ENCODE assay signal across 1 cellular context in the genomic region with DNA sequence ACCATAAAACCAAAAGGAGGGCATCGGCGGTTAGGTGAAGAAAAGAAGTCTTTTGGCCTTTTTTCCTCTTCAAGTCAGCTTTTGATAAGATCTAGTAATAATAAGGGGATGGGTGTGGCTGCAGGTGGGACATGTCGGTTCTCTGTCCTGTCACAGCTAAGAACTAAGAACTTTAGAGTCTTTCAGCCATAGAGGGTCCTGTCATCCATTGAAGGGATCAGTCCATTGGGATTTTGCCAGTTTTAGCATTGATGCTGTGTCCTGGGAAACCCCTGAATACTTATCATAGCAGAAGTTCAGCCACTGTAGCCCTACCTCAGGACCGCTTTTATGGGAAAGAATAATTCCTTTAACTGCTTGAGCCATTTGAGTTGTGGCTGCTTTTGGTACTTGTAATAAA.
TF ChIP-seq lines count a peak whose summit lies in the region.

No MANE protein-coding gene starts in this region.

TF ChIP-seq in WTC11, 78 proteins besides CTCF, POLR2A, EP300 and RAD21 (continued from another document):
- TF ChIP-seq, protein P1, sequence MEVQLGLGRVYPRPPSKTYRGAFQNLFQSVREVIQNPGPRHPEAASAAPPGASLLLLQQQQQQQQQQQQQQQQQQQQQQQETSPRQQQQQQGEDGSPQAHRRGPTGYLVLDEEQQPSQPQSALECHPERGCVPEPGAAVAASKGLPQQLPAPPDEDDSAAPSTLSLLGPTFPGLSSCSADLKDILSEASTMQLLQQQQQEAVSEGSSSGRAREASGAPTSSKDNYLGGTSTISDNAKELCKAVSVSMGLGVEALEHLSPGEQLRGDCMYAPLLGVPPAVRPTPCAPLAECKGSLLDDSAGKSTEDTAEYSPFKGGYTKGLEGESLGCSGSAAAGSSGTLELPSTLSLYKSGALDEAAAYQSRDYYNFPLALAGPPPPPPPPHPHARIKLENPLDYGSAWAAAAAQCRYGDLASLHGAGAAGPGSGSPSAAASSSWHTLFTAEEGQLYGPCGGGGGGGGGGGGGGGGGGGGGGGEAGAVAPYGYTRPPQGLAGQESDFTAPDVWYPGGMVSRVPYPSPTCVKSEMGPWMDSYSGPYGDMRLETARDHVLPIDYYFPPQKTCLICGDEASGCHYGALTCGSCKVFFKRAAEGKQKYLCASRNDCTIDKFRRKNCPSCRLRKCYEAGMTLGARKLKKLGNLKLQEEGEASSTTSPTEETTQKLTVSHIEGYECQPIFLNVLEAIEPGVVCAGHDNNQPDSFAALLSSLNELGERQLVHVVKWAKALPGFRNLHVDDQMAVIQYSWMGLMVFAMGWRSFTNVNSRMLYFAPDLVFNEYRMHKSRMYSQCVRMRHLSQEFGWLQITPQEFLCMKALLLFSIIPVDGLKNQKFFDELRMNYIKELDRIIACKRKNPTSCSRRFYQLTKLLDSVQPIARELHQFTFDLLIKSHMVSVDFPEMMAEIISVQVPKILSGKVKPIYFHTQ (CRISPR knock-in tag; IDR thresholded peaks at IDR 0.05), result no peak
- TF ChIP-seq SMAD4 (CRISPR knock-in tag; IDR thresholded peaks at IDR 0.05) (no peak), ZNF138 (CRISPR knock-in tag; conservative IDR thresholded peaks at IDR 0.05) (no peak), GRHL2 (CRISPR knock-in tag; IDR thresholded peaks at IDR 0.05; ENCODE audit: insufficient replicate concordance, severe bottlenecking) (no peak), GTF2I (CRISPR knock-in tag; conservative IDR thresholded peaks at IDR 0.05) (no peak), ZNF416 (CRISPR knock-in tag; IDR thresholded peaks at IDR 0.05) (no peak), NR3C1 (CRISPR knock-in tag; conservative IDR thresholded peaks at IDR 0.05; ENCODE audit: low read depth) (no peak), ZNF423 (CRISPR knock-in tag; IDR thresholded peaks at IDR 0.05) (no peak), SOX15 (CRISPR knock-in tag; IDR thresholded peaks at IDR 0.05) (no peak)
- TF ChIP-seq, protein P2, sequence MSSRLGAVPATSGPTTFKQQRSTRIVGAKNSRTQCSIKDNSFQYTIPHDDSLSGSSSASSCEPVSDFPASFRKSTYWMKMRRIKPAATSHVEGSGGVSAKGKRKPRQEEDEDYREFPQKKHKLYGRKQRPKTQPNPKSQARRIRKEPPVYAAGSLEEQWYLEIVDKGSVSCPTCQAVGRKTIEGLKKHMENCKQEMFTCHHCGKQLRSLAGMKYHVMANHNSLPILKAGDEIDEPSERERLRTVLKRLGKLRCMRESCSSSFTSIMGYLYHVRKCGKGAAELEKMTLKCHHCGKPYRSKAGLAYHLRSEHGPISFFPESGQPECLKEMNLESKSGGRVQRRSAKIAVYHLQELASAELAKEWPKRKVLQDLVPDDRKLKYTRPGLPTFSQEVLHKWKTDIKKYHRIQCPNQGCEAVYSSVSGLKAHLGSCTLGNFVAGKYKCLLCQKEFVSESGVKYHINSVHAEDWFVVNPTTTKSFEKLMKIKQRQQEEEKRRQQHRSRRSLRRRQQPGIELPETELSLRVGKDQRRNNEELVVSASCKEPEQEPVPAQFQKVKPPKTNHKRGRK (CRISPR knock-in tag; IDR thresholded peaks at IDR 0.05; ENCODE audit: borderline replicate concordance), result no peak
- TF ChIP-seq, protein P3, sequence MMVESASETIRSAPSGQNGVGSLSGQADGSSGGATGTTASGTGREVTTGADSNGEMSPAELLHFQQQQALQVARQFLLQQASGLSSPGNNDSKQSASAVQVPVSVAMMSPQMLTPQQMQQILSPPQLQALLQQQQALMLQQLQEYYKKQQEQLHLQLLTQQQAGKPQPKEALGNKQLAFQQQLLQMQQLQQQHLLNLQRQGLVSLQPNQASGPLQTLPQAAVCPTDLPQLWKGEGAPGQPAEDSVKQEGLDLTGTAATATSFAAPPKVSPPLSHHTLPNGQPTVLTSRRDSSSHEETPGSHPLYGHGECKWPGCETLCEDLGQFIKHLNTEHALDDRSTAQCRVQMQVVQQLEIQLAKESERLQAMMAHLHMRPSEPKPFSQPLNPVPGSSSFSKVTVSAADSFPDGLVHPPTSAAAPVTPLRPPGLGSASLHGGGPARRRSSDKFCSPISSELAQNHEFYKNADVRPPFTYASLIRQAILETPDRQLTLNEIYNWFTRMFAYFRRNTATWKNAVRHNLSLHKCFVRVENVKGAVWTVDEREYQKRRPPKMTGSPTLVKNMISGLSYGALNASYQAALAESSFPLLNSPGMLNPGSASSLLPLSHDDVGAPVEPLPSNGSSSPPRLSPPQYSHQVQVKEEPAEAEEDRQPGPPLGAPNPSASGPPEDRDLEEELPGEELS (CRISPR knock-in tag; IDR thresholded peaks at IDR 0.05), result no peak
- TF ChIP-seq, protein P4, sequence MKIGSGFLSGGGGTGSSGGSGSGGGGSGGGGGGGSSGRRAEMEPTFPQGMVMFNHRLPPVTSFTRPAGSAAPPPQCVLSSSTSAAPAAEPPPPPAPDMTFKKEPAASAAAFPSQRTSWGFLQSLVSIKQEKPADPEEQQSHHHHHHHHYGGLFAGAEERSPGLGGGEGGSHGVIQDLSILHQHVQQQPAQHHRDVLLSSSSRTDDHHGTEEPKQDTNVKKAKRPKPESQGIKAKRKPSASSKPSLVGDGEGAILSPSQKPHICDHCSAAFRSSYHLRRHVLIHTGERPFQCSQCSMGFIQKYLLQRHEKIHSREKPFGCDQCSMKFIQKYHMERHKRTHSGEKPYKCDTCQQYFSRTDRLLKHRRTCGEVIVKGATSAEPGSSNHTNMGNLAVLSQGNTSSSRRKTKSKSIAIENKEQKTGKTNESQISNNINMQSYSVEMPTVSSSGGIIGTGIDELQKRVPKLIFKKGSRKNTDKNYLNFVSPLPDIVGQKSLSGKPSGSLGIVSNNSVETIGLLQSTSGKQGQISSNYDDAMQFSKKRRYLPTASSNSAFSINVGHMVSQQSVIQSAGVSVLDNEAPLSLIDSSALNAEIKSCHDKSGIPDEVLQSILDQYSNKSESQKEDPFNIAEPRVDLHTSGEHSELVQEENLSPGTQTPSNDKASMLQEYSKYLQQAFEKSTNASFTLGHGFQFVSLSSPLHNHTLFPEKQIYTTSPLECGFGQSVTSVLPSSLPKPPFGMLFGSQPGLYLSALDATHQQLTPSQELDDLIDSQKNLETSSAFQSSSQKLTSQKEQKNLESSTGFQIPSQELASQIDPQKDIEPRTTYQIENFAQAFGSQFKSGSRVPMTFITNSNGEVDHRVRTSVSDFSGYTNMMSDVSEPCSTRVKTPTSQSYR (CRISPR knock-in tag; IDR thresholded peaks at IDR 0.05), result no peak
- TF ChIP-seq, protein P5, sequence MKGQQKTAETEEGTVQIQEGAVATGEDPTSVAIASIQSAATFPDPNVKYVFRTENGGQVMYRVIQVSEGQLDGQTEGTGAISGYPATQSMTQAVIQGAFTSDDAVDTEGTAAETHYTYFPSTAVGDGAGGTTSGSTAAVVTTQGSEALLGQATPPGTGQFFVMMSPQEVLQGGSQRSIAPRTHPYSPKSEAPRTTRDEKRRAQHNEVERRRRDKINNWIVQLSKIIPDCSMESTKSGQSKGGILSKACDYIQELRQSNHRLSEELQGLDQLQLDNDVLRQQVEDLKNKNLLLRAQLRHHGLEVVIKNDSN (CRISPR knock-in tag; IDR thresholded peaks at IDR 0.05), result no peak
- TF ChIP-seq, protein P6, sequence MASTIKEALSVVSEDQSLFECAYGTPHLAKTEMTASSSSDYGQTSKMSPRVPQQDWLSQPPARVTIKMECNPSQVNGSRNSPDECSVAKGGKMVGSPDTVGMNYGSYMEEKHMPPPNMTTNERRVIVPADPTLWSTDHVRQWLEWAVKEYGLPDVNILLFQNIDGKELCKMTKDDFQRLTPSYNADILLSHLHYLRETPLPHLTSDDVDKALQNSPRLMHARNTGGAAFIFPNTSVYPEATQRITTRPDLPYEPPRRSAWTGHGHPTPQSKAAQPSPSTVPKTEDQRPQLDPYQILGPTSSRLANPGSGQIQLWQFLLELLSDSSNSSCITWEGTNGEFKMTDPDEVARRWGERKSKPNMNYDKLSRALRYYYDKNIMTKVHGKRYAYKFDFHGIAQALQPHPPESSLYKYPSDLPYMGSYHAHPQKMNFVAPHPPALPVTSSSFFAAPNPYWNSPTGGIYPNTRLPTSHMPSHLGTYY (CRISPR knock-in tag; IDR thresholded peaks at IDR 0.05), result no peak
- TF ChIP-seq, protein P7, sequence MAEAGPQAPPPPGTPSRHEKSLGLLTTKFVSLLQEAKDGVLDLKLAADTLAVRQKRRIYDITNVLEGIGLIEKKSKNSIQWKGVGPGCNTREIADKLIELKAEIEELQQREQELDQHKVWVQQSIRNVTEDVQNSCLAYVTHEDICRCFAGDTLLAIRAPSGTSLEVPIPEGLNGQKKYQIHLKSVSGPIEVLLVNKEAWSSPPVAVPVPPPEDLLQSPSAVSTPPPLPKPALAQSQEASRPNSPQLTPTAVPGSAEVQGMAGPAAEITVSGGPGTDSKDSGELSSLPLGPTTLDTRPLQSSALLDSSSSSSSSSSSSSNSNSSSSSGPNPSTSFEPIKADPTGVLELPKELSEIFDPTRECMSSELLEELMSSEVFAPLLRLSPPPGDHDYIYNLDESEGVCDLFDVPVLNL (CRISPR knock-in tag; IDR thresholded peaks at IDR 0.05; ENCODE audit: borderline replicate concordance, low read depth), result no peak
- TF ChIP-seq, protein P8, sequence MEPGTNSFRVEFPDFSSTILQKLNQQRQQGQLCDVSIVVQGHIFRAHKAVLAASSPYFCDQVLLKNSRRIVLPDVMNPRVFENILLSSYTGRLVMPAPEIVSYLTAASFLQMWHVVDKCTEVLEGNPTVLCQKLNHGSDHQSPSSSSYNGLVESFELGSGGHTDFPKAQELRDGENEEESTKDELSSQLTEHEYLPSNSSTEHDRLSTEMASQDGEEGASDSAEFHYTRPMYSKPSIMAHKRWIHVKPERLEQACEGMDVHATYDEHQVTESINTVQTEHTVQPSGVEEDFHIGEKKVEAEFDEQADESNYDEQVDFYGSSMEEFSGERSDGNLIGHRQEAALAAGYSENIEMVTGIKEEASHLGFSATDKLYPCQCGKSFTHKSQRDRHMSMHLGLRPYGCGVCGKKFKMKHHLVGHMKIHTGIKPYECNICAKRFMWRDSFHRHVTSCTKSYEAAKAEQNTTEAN (CRISPR knock-in tag; IDR thresholded peaks at IDR 0.05), result no peak
TF ChIP-seq in WTC11: peak in this region for 0.
